In the genomic region with DNA sequence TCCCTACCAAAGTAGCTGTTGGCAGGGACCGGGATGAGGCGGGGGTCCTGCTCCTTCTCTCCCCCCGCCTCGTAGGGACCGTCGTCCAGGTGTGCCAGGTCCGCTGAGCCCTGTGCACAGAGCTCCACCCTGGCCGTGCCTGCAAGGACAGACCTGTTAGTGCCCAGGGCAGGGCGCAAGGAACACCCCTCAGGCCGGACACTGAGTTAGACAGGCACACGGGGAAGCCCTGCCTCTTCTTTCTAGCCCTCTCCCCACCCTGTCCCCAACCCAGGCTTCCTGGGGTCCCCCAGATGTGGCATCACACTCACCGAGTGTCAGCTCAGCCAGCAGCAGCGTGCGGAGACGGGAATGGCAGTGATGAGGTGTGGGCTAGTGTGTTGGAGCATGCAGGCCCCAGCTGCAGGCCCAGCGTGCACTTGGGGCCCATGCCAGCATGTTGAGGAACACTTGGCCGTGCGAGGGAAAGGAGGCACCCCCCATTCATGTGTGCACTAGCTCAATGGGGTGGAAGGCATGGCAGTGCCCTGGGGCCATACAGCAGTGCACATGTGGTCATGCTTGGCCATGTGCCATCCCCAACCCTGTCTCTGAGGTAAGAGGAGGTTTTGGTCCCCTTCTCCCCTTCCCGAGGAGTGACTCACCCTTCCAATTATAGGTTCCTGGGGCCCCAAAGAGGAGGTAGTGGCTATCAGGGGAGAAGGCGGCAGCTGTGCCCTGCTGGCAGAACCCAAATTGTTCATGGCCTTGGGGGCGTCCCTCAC, we compare ENCODE assay signal across 13 cellular contexts. TPM values are rescaled to one million over a fixed set of nuclear protein-coding genes. Genes with fewer than 3 reads are reported as not detected.
A peak's percentile ranks its signal among the peaks of the same experiment; 100 is the strongest.
DNase-seq lines count a peak whose midpoint lies in the region; TF ChIP-seq lines count a peak whose summit lies in the region.
"Had no signal": no experiment of that assay in that cellular context is flagged by ENCODE, and none has a peak within 500 bp of the region (broad histone marks: within the 10 kb centered on the region; RNA-seq: fewer than 3 reads in every experiment).

No MANE protein-coding gene starts in this region.

- intact Hi-C loops in tibial artery (cut with DNase I; ENCODE audit: low total_unique reads) = no loop called here

- no peaks in the 10 kb centered on the region for H3K9me3 ChIP-seq in tibial artery
- H3K9me3 ChIP-seq: SJSA1 had no signal

- H3K4me3 ChIP-seq in tibial artery = peak overlapping the region in 1 of 2 donors; percentile 11
- H3K4me3 ChIP-seq: SJSA1 had no signal

- H3K9me3 Mint-ChIP-seq in HFFc6 = no peaks in the 10 kb centered on the region
- H3K9me3 Mint-ChIP-seq: activated B cell treated with CpG ODN at 0.5 μM for 24 hours had no signal

- POLR2A ChIA-PET in RWPE1 (lab: Yijun Ruan, JAX; ENCODE audit: low non-redundant PET) = interaction anchor here (0.6 kb wide), 1 partner anchor 22 kb away, joined by 4 read pairs; no protein-coding TSS in a partner anchor

- no peak overlapping the region for H3K4me3 Mint-ChIP-seq in HFFc6
- H3K4me3 Mint-ChIP-seq: activated B cell treated with CpG ODN at 0.5 μM for 24 hours had no signal

- DNase-seq in HFFc6 (peak; percentile 38), RWPE1 (ENCODE audit: low spot score) (peak; percentile 67), glomerular visceral epithelial cell (ENCODE audit: extremely low spot score) (peak; percentile 58), tibial artery (peak in 1 of 2 donors; percentile 82), NCI-H2107 (lab: John Stamatoyannopoulos, UW) (no peak), activated gamma-delta T cell treated with Interleukin-2 at 50 U/mL for 16 hours (no peak)
- DNase-seq in activated CD4-positive, alpha-beta T cell treated with anti-CD3 and anti-CD28 coated beads, Interleukin-2, amount 50 U/mL, for 4 hours = no peak
- DNase-seq: activated B cell treated with CpG ODN at 0.5 μM for 24 hours, activated T-cell treated with anti-CD3 and anti-CD28 coated beads for 4 hours, amniotic stem cell, COR-L47, NCI-H345 had no signal

- H3K36me3 Mint-ChIP-seq in HFFc6 (ENCODE audit: low read depth) = no peaks in the 10 kb centered on the region

- TF ChIP-seq CTCF in HFFc6 (IDR thresholded peaks at IDR 0.05) = no peak
- TF ChIP-seq CTCF in RWPE1 (conservative IDR thresholded peaks at IDR 0.05; ENCODE audit: low read depth) = no peak
- no peak for TF ChIP-seq CTCF in tibial artery (IDR thresholded peaks at IDR 0.05)

- peaks cover 0 to 70% (median 45%) of the 10 kb centered on the region in 4 donors for H3K4me1 ChIP-seq in tibial artery
- H3K4me1 ChIP-seq: SJSA1 had no signal

- CTCF ChIA-PET in RWPE1 (lab: Yijun Ruan, JAX) = interaction anchor here (0.5 kb wide), 1 partner anchor 505 kb away, joined by 3 read pairs; no protein-coding TSS in a partner anchor

- peaks cover 28 to 50% (median 43%) of the 10 kb centered on the region in 3 donors for H3K36me3 ChIP-seq in tibial artery
- H3K36me3 ChIP-seq: SJSA1 had no signal

- H3K27ac ChIP-seq in RWPE1 (no peak overlapping the region; the same call in 1 of the 2 replicates), tibial artery (peak overlapping the region; percentile 38 to 98)
- H3K27ac ChIP-seq: SJSA1 had no signal

- peaks cover 19% of the 10 kb centered on the region; the same call in 1 of the 2 replicates for H3K4me1 Mint-ChIP-seq in HFFc6 (ENCODE audit: low read depth)
- H3K4me1 Mint-ChIP-seq: activated B cell treated with CpG ODN at 0.5 μM for 24 hours had no signal

- no peaks in the 10 kb centered on the region for H3K27me3 ChIP-seq in tibial artery

- H3K27ac Mint-ChIP-seq in HFFc6 = no peak overlapping the region
- H3K27ac Mint-ChIP-seq: activated B cell treated with CpG ODN at 0.5 μM for 24 hours had no signal

- H3K27me3 Mint-ChIP-seq in HFFc6 (ENCODE audit: insufficient read depth) = peaks cover 14% of the 10 kb centered on the region

RNA-seq across cellular contexts. Expression of a gene that starts 7.3 kb away (rescaled TPM):
- 1 to 10 TPM in 4 of 6 experiments, under 1 TPM in 2; 0.95 to 2.3 (median 1.2) TPM for total RNA-seq in HFFc6 (2021; fragmentation: NEBNext Ultra II Directional; extraction: Animal tissue kit (Norgen Biotek cat#: 25700))

RNA-seq across cellular contexts. Expression of a gene that starts 15.4 kb away (rescaled TPM):
- total RNA-seq in HFFc6 (2021; fragmentation: NEBNext Ultra II Directional; extraction: Animal tissue kit (Norgen Biotek cat#: 25700)) = 100 to 1,000 TPM in 4 of 6 experiments, 10 to 100 TPM in 2; 87.4 to 113 (median 104) TPM

RNA-seq across cellular contexts. Expression of a gene that starts 19.8 kb away (rescaled TPM):
- 10 to 100 TPM in 2 of 6 experiments, 1 to 10 TPM in 4; 6.6 to 13.2 (median 7.8) TPM for total RNA-seq in HFFc6 (2021; fragmentation: NEBNext Ultra II Directional; extraction: Animal tissue kit (Norgen Biotek cat#: 25700))

RNA-seq across cellular contexts. Expression of a gene that starts 28.4 kb away (rescaled TPM):
- total RNA-seq in HFFc6 (2021; fragmentation: NEBNext Ultra II Directional; extraction: Animal tissue kit (Norgen Biotek cat#: 25700)) = 1,000 to 10,000 TPM; 1,860 to 2,483 (median 2,072) TPM

RNA-seq across cellular contexts. Expression of a gene that starts 42.5 kb away (rescaled TPM):
- 10 to 100 TPM; 15.8 to 25.9 (median 16.9) TPM for total RNA-seq in HFFc6 (2021; fragmentation: NEBNext Ultra II Directional; extraction: Animal tissue kit (Norgen Biotek cat#: 25700))

Comparison
In these comparisons a context has a peak if more than half of its experiments do, and no peak if none do; other contexts are left out.
1. DNase-seq: peak in HFFc6 (single experiment), RWPE1 (single experiment) and glomerular visceral epithelial cell (single experiment); none in NCI-H2107 (single experiment), activated gamma-delta T cell treated with Interleukin-2 at 50 U/mL for 16 hours (single experiment) and activated CD4-positive, alpha-beta T cell treated with anti-CD3 and anti-CD28 coated beads, Interleukin-2, amount 50 U/mL, for 4 hours (0 of 2).